ENCODE assay signal across 8 cellular contexts in genomic region chr22:46006379-46007002, GRCh38.
DNase-seq lines count a peak whose midpoint lies in the region; ATAC-seq and TF ChIP-seq lines count a peak whose summit lies in the region.

No MANE protein-coding gene starts in this region.

- H3K9me3 Mint-ChIP-seq in nephron, result peaks cover 6% of the 10 kb centered on the region
- H3K9me3 Mint-ChIP-seq in stimulated activated naive B cell treated with anti-CD40 and anti-IgM and Interleukin-4, amounts not matched to agents 10 μg/mL and 1 μg/mL and 100 μg/mL, for 72 hours, result peaks cover 0 to 2% of the 10 kb centered on the region in 2 donors

- ATAC-seq in stimulated activated naive B cell treated with anti-CD40 and anti-IgM and Interleukin-4, amounts not matched to agents 10 μg/mL and 1 μg/mL and 100 μg/mL, for 72 hours (replicated peaks), result peak; percentile 88 to 91
- ATAC-seq in HG03342 (IDR thresholded peaks at IDR 0.05; ENCODE audit: unreplicated experiment), result no peak

- POLR2A ChIA-PET in RWPE1 (lab: Yijun Ruan, JAX; ENCODE audit: low non-redundant PET), result interaction anchor here (0.6 to 3.2 kb wide), 4 partner anchors 15 to 307 kb away, joined by 3 to 12 read pairs (median 8); no protein-coding TSS in a partner anchor

- peak overlapping the region in 1 of 3 experiments; percentile 15 for H3K4me3 Mint-ChIP-seq in nephron
- H3K4me3 Mint-ChIP-seq in stimulated activated naive B cell treated with anti-CD40 and anti-IgM and Interleukin-4, amounts not matched to agents 10 μg/mL and 1 μg/mL and 100 μg/mL, for 72 hours, result peak overlapping the region; percentile 10 to 28

- peak overlapping the region; percentile 100 for H3K27ac ChIP-seq in RWPE1

- H3K4me1 Mint-ChIP-seq in nephron, result peaks cover 33% of the 10 kb centered on the region
- H3K4me1 Mint-ChIP-seq in stimulated activated naive B cell treated with anti-CD40 and anti-IgM and Interleukin-4, amounts not matched to agents 10 μg/mL and 1 μg/mL and 100 μg/mL, for 72 hours, result peaks cover 17 to 31% of the 10 kb centered on the region in 2 donors

- peak; percentile 89 for TF ChIP-seq CTCF in RWPE1 (conservative IDR thresholded peaks at IDR 0.05; ENCODE audit: low read depth)
- peak; percentile 94 to 98 (median 97) for TF ChIP-seq CTCF in nephron (IDR thresholded peaks at IDR 0.05; ENCODE audit: unreplicated experiment in 3 of 3)

- H3K27me3 Mint-ChIP-seq in nephron (ENCODE audit: low read depth), result peaks cover 3% of the 10 kb centered on the region
- peaks cover 0 to 14% of the 10 kb centered on the region in 2 donors for H3K27me3 Mint-ChIP-seq in stimulated activated naive B cell treated with anti-CD40 and anti-IgM and Interleukin-4, amounts not matched to agents 10 μg/mL and 1 μg/mL and 100 μg/mL, for 72 hours

- CTCF ChIA-PET in RWPE1 (lab: Yijun Ruan, JAX), result interaction anchor here (0.6 to 2.8 kb wide), 22 partner anchors 10 to 540 kb away, joined by 3 to 21 read pairs (median 4); no protein-coding TSS in a partner anchor

- DNase-seq in COLO668 (lab: John Stamatoyannopoulos, UW; ENCODE audit: unreplicated experiment) (peak; percentile 91), HuH-7.5 (ENCODE audit: low spot score) (peak; percentile 97), RWPE1 (ENCODE audit: low spot score) (peak; percentile 77), fibroblast of peridontal ligament (ENCODE audit: extremely low read depth) (peak; percentile 83)
- DNase-seq in activated T-helper 9 cell treated with anti-CD3 and anti-CD28 coated beads, Interleukin-2, amount 50 U/mL, for 16 hours (ENCODE audit: low read depth), result peak; percentile 81
- peak; percentile 80 for DNase-seq in stimulated activated naive B cell treated with anti-CD40 and anti-IgM and Interleukin-4, amounts not matched to agents 10 μg/mL and 1 μg/mL and 100 μg/mL, for 72 hours

- peak overlapping the region; percentile 54 to 81 (median 73) for H3K27ac Mint-ChIP-seq in nephron
- H3K27ac Mint-ChIP-seq in stimulated activated naive B cell treated with anti-CD40 and anti-IgM and Interleukin-4, amounts not matched to agents 10 μg/mL and 1 μg/mL and 100 μg/mL, for 72 hours, result peak overlapping the region; percentile 26

- no peaks in the 10 kb centered on the region for H3K36me3 Mint-ChIP-seq in nephron (ENCODE audit: low read depth)
- peaks cover 3% of the 10 kb centered on the region in 2 donors for H3K36me3 Mint-ChIP-seq in stimulated activated naive B cell treated with anti-CD40 and anti-IgM and Interleukin-4, amounts not matched to agents 10 μg/mL and 1 μg/mL and 100 μg/mL, for 72 hours
